Comparison of ENCODE assay signal across 9 cellular contexts in the genomic region with DNA sequence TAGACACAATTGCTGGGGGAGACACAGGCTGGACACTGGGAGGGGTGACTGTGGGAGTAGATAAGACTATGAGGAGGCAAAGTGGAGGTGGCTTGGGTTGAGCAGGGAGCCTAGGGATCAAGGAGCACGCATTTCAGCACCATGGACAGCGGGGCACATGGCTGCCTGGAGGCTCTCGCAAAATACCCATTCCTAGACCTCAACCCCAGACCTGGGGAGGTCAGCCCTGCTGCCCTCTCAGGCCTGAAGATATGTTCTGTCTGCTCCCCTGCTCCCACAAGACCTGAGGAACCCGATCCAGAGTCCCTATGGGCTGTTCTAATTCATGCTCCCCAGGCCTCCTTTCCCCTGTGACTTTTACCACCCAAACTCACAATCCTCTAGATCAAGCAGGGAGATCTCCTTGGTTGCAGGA. TPM values are rescaled to one million over a fixed set of nuclear protein-coding genes. Genes with fewer than 3 reads are reported as not detected.
A peak's percentile ranks its signal among the peaks of the same experiment; 100 is the strongest.
DNase-seq lines count a peak whose midpoint lies in the region; ATAC-seq, FAIRE-seq and TF ChIP-seq lines count a peak whose summit lies in the region.
"Had no signal": no experiment of that assay in that cellular context is flagged by ENCODE, and none has a peak within 500 bp of the region (broad histone marks: within the 10 kb centered on the region; RNA-seq: fewer than 3 reads in every experiment).

No MANE protein-coding gene starts in this region.

- ATAC-seq in GM18502 (IDR thresholded peaks at IDR 0.05; ENCODE audit: poor library complexity, unreplicated experiment) (no peak), HG02885 (IDR thresholded peaks at IDR 0.05; ENCODE audit: poor library complexity, unreplicated experiment) (no peak)

- peak; percentile 9 for DNase-seq in GM04504 (ENCODE audit: low read depth)
- DNase-seq in MV-4-11 (lab: John Stamatoyannopoulos, UW) = peak; percentile 33
- peak; percentile 48 for DNase-seq in activated T-helper 2 cell treated with anti-CD3 and anti-CD28 coated beads, Interferon-gamma antibody, Interleukin-2, Interleukin-4, amounts not matched to agents 10 μg/mL and 5 μg/mL and 100 μg/mL, durations not matched to agents 14 hours and 24 hours and 36 hours (ENCODE audit: low spot score)
- peak; percentile 12 for DNase-seq in kidney epithelial cell (ENCODE audit: low read depth)
- no peak for DNase-seq in NCI-H446 treated with DMSO at 0.1 percent for 48 hours (lab: John Stamatoyannopoulos, UW)
- no peak for DNase-seq in D721Med (ENCODE audit: insufficient read length, low spot score)

- H3K4me3 ChIP-seq in kidney epithelial cell (ENCODE audit: low read depth, low read length) = no peak overlapping the region

- intact Hi-C loops in activated T-helper 2 cell treated with anti-CD3 and anti-CD28 coated beads, Interferon-gamma antibody, Interleukin-2, Interleukin-4, amounts not matched to agents 10 μg/mL and 5 μg/mL and 100 μg/mL, durations not matched to agents 14 hours and 24 hours and 36 hours (cut with micrococcal nuclease) = no loop called here

- no peaks in the 10 kb centered on the region for H3K27me3 Mint-ChIP-seq in activated T-helper 2 cell treated with anti-CD3 and anti-CD28 coated beads, Interferon-gamma antibody, Interleukin-2, Interleukin-4, amounts not matched to agents 10 μg/mL and 5 μg/mL and 100 μg/mL, durations not matched to agents 14 hours and 24 hours and 36 hours (ENCODE audit: low read depth)
- H3K27me3 Mint-ChIP-seq: dendritic cell treated with granulocyte-macrophage colony-stimulating factor and Interleukin-4, amounts not matched to agents 40 ng/mL and 50 ng/mL, for 4 days had no signal

- no peaks in the 10 kb centered on the region for H3K9me3 Mint-ChIP-seq in activated T-helper 2 cell treated with anti-CD3 and anti-CD28 coated beads, Interferon-gamma antibody, Interleukin-2, Interleukin-4, amounts not matched to agents 10 μg/mL and 5 μg/mL and 100 μg/mL, durations not matched to agents 14 hours and 24 hours and 36 hours
- H3K9me3 Mint-ChIP-seq: dendritic cell treated with granulocyte-macrophage colony-stimulating factor and Interleukin-4, amounts not matched to agents 40 ng/mL and 50 ng/mL, for 4 days had no signal

- no peak overlapping the region for H3K27ac Mint-ChIP-seq in activated T-helper 2 cell treated with anti-CD3 and anti-CD28 coated beads, Interferon-gamma antibody, Interleukin-2, Interleukin-4, amounts not matched to agents 10 μg/mL and 5 μg/mL and 100 μg/mL, durations not matched to agents 14 hours and 24 hours and 36 hours
- H3K27ac Mint-ChIP-seq: dendritic cell treated with granulocyte-macrophage colony-stimulating factor and Interleukin-4, amounts not matched to agents 40 ng/mL and 50 ng/mL, for 4 days had no signal

- H3K4me1 Mint-ChIP-seq in activated T-helper 2 cell treated with anti-CD3 and anti-CD28 coated beads, Interferon-gamma antibody, Interleukin-2, Interleukin-4, amounts not matched to agents 10 μg/mL and 5 μg/mL and 100 μg/mL, durations not matched to agents 14 hours and 24 hours and 36 hours (ENCODE audit: low read depth) = no peaks in the 10 kb centered on the region

- no peaks in the 10 kb centered on the region for H3K36me3 Mint-ChIP-seq in activated T-helper 2 cell treated with anti-CD3 and anti-CD28 coated beads, Interferon-gamma antibody, Interleukin-2, Interleukin-4, amounts not matched to agents 10 μg/mL and 5 μg/mL and 100 μg/mL, durations not matched to agents 14 hours and 24 hours and 36 hours (ENCODE audit: low read depth)

- no peak for TF ChIP-seq CTCF in kidney epithelial cell (IDR thresholded peaks at IDR 0.05; ENCODE audit: insufficient read depth, low read length, poor library complexity, severe bottlenecking)
- no peak for TF ChIP-seq CTCF in D721Med (IDR thresholded peaks at IDR 0.05; ENCODE audit: insufficient read depth, missing control alignments)

- no peaks in the 10 kb centered on the region for H3K36me3 ChIP-seq in kidney epithelial cell (ENCODE audit: control insufficient read depth, insufficient read depth, low read length)

- FAIRE-seq in D721Med (lab: Jason Lieb, UNC) = no peak

- no peak overlapping the region for H3K4me3 Mint-ChIP-seq in activated T-helper 2 cell treated with anti-CD3 and anti-CD28 coated beads, Interferon-gamma antibody, Interleukin-2, Interleukin-4, amounts not matched to agents 10 μg/mL and 5 μg/mL and 100 μg/mL, durations not matched to agents 14 hours and 24 hours and 36 hours (ENCODE audit: low read depth)
- H3K4me3 Mint-ChIP-seq: dendritic cell treated with granulocyte-macrophage colony-stimulating factor and Interleukin-4, amounts not matched to agents 40 ng/mL and 50 ng/mL, for 4 days had no signal

- peaks cover 2% of the 10 kb centered on the region for H3K27me3 ChIP-seq in kidney epithelial cell (ENCODE audit: control insufficient read depth, insufficient read depth, low read length)

RNA-seq across cellular contexts. Expression of a gene that starts 16.0 kb away (rescaled TPM):
- not detected in 2 replicates for total RNA-seq in activated T-helper 2 cell treated with anti-CD3 and anti-CD28 coated beads, Interferon-gamma antibody, Interleukin-2, Interleukin-4, amounts not matched to agents 10 μg/mL and 5 μg/mL and 100 μg/mL, durations not matched to agents 14 hours and 24 hours and 36 hours
- total RNA-seq in kidney epithelial cell = 3.8 and 5.5 TPM in 2 replicates

RNA-seq across cellular contexts. Expression of a gene that starts 46.5 kb away (rescaled TPM):
- not detected in 2 replicates for total RNA-seq in activated T-helper 2 cell treated with anti-CD3 and anti-CD28 coated beads, Interferon-gamma antibody, Interleukin-2, Interleukin-4, amounts not matched to agents 10 μg/mL and 5 μg/mL and 100 μg/mL, durations not matched to agents 14 hours and 24 hours and 36 hours
- 0.54 and 0.75 TPM in 2 replicates for total RNA-seq in kidney epithelial cell

Comparison
In these comparisons a context has a peak if more than half of its experiments do, and no peak if none do; other contexts are left out.
1. DNase-seq: peak in GM04504 (single experiment), MV-4-11 (single experiment), activated T-helper 2 cell treated with anti-CD3 and anti-CD28 coated beads, Interferon-gamma antibody, Interleukin-2, Interleukin-4, amounts not matched to agents 10 μg/mL and 5 μg/mL and 100 μg/mL, durations not matched to agents 14 hours and 24 hours and 36 hours (single experiment) and kidney epithelial cell (single experiment); none in NCI-H446 treated with DMSO at 0.1 percent for 48 hours (single experiment) and D721Med (single experiment).